26 cellular contexts compared by ENCODE assay signal in genomic region chr14:95392841-95393240, GRCh38.
DNase-seq lines count a peak whose midpoint lies in the region; ATAC-seq and TF ChIP-seq lines count a peak whose summit lies in the region.
"Had no signal": no experiment of that assay in that cellular context is flagged by ENCODE, and none has a peak within 500 bp of the region (broad histone marks: within the 10 kb centered on the region; RNA-seq: fewer than 3 reads in every experiment).

No MANE protein-coding gene starts in this region.

- H3K18ac ChIP-seq in neuronal stem cell (ENCODE audit: low read length) = no peak overlapping the region

- H3K36me3 ChIP-seq in neuronal stem cell (replicated peaks in 1 of 2; ENCODE audit: control insufficient read depth in 2 of 2, insufficient read depth in 2 of 2, low read length in 2 of 2) = peaks cover 0 to under 1% of the 10 kb centered on the region in 2 donors
- H3K36me3 ChIP-seq in sigmoid colon = no peaks in the 10 kb centered on the region
- no peaks in the 10 kb centered on the region for H3K36me3 ChIP-seq in breast epithelium
- H3K36me3 ChIP-seq: BE2C, BLaER1 had no signal

- H2BK12ac ChIP-seq in neuronal stem cell (ENCODE audit: low read length) = no peak overlapping the region

- H3K27ac ChIP-seq in neuronal stem cell (replicated peaks; ENCODE audit: low read length) (no peak overlapping the region), sigmoid colon (no peak overlapping the region), breast epithelium (no peak overlapping the region)
- H3K27ac ChIP-seq: BLaER1 had no signal

- no peak overlapping the region for H2BK15ac ChIP-seq in neuronal stem cell (ENCODE audit: low read length)

- no CpG with 5 or more reads among the region's 5 CpGs for WGBS in neuronal stem cell (ENCODE audit: extremely low coverage in 2 of 2, insufficient read length in 2 of 2, insufficient replicate concordance in 1 of 2), 2 donors
- WGBS in sigmoid colon, 2 donors = 83 to 87% methylated on average over 5 of the region's 5 CpGs

- peaks cover 0 to 4% of the 10 kb centered on the region in 2 donors for H3K9me3 Mint-ChIP-seq in natural killer cell
- no peaks in the 10 kb centered on the region for H3K9me3 Mint-ChIP-seq in activated CD8-positive, alpha-beta T cell treated with anti-CD3 and anti-CD28 coated beads for 36 hours

- H3K27me3 Mint-ChIP-seq in natural killer cell (ENCODE audit: low read depth in 2 of 2) = peaks cover 4 to 7% of the 10 kb centered on the region in 2 donors
- peaks cover 2% of the 10 kb centered on the region for H3K27me3 Mint-ChIP-seq in activated CD8-positive, alpha-beta T cell treated with anti-CD3 and anti-CD28 coated beads for 36 hours

- TF ChIP-seq EP300 in sigmoid colon (IDR thresholded peaks at IDR 0.05) = no peak

- no peak for ATAC-seq in natural killer cell
- no peak for ATAC-seq in activated CD8-positive, alpha-beta T cell treated with anti-CD3 and anti-CD28 coated beads for 36 hours
- ATAC-seq: GM12878 had no signal

- H3K14ac ChIP-seq in neuronal stem cell (ENCODE audit: low read length) = no peak overlapping the region

- H3K27ac Mint-ChIP-seq in natural killer cell = no peak overlapping the region
- no peak overlapping the region for H3K27ac Mint-ChIP-seq in activated CD8-positive, alpha-beta T cell treated with anti-CD3 and anti-CD28 coated beads for 36 hours
- H3K27ac Mint-ChIP-seq: CD4-positive, alpha-beta memory T cell; CD4-positive, CD25-positive, alpha-beta regulatory T cell; CD8-positive, alpha-beta memory T cell had no signal

- no peak overlapping the region for H2BK5ac ChIP-seq in neuronal stem cell (ENCODE audit: low read length)

- H3K4ac ChIP-seq in neuronal stem cell (ENCODE audit: low read length) = no peak overlapping the region

- H4K8ac ChIP-seq in neuronal stem cell (ENCODE audit: low read depth, low read length) = no peak overlapping the region

- H3K36me3 Mint-ChIP-seq in natural killer cell = no peaks in the 10 kb centered on the region
- H3K36me3 Mint-ChIP-seq in activated CD8-positive, alpha-beta T cell treated with anti-CD3 and anti-CD28 coated beads for 36 hours (ENCODE audit: low read depth) = no peaks in the 10 kb centered on the region
- H3K36me3 Mint-ChIP-seq: CD14-positive monocyte had no signal

- no peak overlapping the region for H2AK5ac ChIP-seq in neuronal stem cell (ENCODE audit: low read depth, low read length)

- no peak overlapping the region for H3K4me3 ChIP-seq in neuronal stem cell (ENCODE audit: low read length in 2 of 2)
- H3K4me3 ChIP-seq in sigmoid colon = no peak overlapping the region
- no peak overlapping the region for H3K4me3 ChIP-seq in breast epithelium
- H3K4me3 ChIP-seq: BLaER1, GM12878 had no signal

- DNase-seq in globus pallidus (ENCODE audit: low spot score) (peak; percentile 37), medulla oblongata (ENCODE audit: extremely low spot score) (peak; percentile 38), neuronal stem cell (ENCODE audit: low spot score) (no peak), sigmoid colon (peak; percentile 22), HK-2 (ENCODE audit: unreplicated experiment) (no peak), natural killer cell (no peak), breast epithelium (ENCODE audit: low spot score in 2 of 2) (no peak)
- DNase-seq in activated CD8-positive, alpha-beta T cell treated with anti-CD3 and anti-CD28 coated beads for 36 hours = no peak
- DNase-seq: 8988T; ACHN; BE2C; C1 segment of cervical spinal cord; CD4-positive, alpha-beta memory T cell; CD4-positive, CD25-positive, alpha-beta regulatory T cell; CD8-positive, alpha-beta memory T cell; COR-L47; DMS 273 treated with DMSO at 0.1 percent for 48 hours; DMS153; DMS53; DMS79; DND-41; EL; GDM1 had no signal

- TF ChIP-seq POLR2A in sigmoid colon (IDR thresholded peaks at IDR 0.05) = no peak
- no peak for TF ChIP-seq POLR2A in breast epithelium (IDR thresholded peaks at IDR 0.05)

- peak overlapping the region; percentile 4 for H3K9ac ChIP-seq in neuronal stem cell (ENCODE audit: low read depth, low read length, poor library complexity)
- H3K9ac ChIP-seq: BLaER1 had no signal

- no peaks in the 10 kb centered on the region for H3K4me1 Mint-ChIP-seq in natural killer cell
- peaks cover 2% of the 10 kb centered on the region for H3K4me1 Mint-ChIP-seq in activated CD8-positive, alpha-beta T cell treated with anti-CD3 and anti-CD28 coated beads for 36 hours (ENCODE audit: low read depth)
- H3K4me1 Mint-ChIP-seq: CD4-positive, alpha-beta memory T cell; CD4-positive, CD25-positive, alpha-beta regulatory T cell; CD8-positive, alpha-beta memory T cell had no signal

- H3K4me2 ChIP-seq in neuronal stem cell (ENCODE audit: insufficient read depth, low read length, poor library complexity, severe bottlenecking) = no peak overlapping the region
- H3K4me2 ChIP-seq: BLaER1 had no signal

- no peak overlapping the region for H2BK120ac ChIP-seq in neuronal stem cell (ENCODE audit: low read depth, low read length)

- POLR2A ChIA-PET in activated CD8-positive, alpha-beta T cell treated with anti-CD3 and anti-CD28 coated beads for 36 hours (lab: Charles Lee) = no interaction called here

- no peak overlapping the region for H4K91ac ChIP-seq in neuronal stem cell (ENCODE audit: low read depth, low read length, poor library complexity)

- no peak overlapping the region for H3K4me3 Mint-ChIP-seq in natural killer cell
- no peak overlapping the region for H3K4me3 Mint-ChIP-seq in activated CD8-positive, alpha-beta T cell treated with anti-CD3 and anti-CD28 coated beads for 36 hours
- H3K4me3 Mint-ChIP-seq: CD14-positive monocyte; CD4-positive, alpha-beta memory T cell; CD4-positive, CD25-positive, alpha-beta regulatory T cell; CD8-positive, alpha-beta memory T cell had no signal

- CTCF ChIA-PET in activated CD8-positive, alpha-beta T cell treated with anti-CD3 and anti-CD28 coated beads for 36 hours (lab: Charles Lee) = no interaction called here

- no peak overlapping the region for H3K23ac ChIP-seq in neuronal stem cell (ENCODE audit: low read depth, low read length, poor library complexity)

- intact Hi-C loops in sigmoid colon (cut with DNase I) = no loop called here
- intact Hi-C loops in natural killer cell (cut with micrococcal nuclease) = no loop called here
- intact Hi-C loops in activated CD8-positive, alpha-beta T cell treated with anti-CD3 and anti-CD28 coated beads for 36 hours (cut with micrococcal nuclease) = no loop called here
- intact Hi-C loops in breast epithelium (cut with DNase I; ENCODE audit: low total_unique reads) = no loop called here

- H3K27me3 ChIP-seq in neuronal stem cell (ENCODE audit: control insufficient read depth in 3 of 3, insufficient read depth in 3 of 3, low read depth in 1 of 3, low read length in 3 of 3) = no peaks in the 10 kb centered on the region
- no peaks in the 10 kb centered on the region for H3K27me3 ChIP-seq in sigmoid colon
- H3K27me3 ChIP-seq in breast epithelium = no peaks in the 10 kb centered on the region
- H3K27me3 ChIP-seq: BE2C, BLaER1 had no signal

- no peaks in the 10 kb centered on the region for H3K79me1 ChIP-seq in neuronal stem cell (ENCODE audit: low read depth, low read length)

- H3K4me1 ChIP-seq in neuronal stem cell (ENCODE audit: control insufficient read depth in 2 of 2, insufficient read depth in 1 of 2, low read depth in 1 of 2, low read length in 2 of 2) (no peaks in the 10 kb centered on the region), sigmoid colon (no peaks in the 10 kb centered on the region), breast epithelium (no peaks in the 10 kb centered on the region)

- no peaks in the 10 kb centered on the region for H3K9me3 ChIP-seq in neuronal stem cell (replicated peaks in 1 of 2; ENCODE audit: control insufficient read depth in 2 of 2, insufficient read depth in 1 of 2, low read depth in 1 of 2, low read length in 2 of 2)
- no peaks in the 10 kb centered on the region for H3K9me3 ChIP-seq in sigmoid colon
- H3K9me3 ChIP-seq in breast epithelium = no peaks in the 10 kb centered on the region
- H3K9me3 ChIP-seq: BE2C, BLaER1 had no signal

- TF ChIP-seq CTCF in sigmoid colon (IDR thresholded peaks at IDR 0.05) (no peak), natural killer cell (IDR thresholded peaks at IDR 0.05) (no peak), breast epithelium (IDR thresholded peaks at IDR 0.05) (no peak)
- no peak for TF ChIP-seq CTCF in activated CD8-positive, alpha-beta T cell treated with anti-CD3 and anti-CD28 coated beads for 36 hours (IDR thresholded peaks at IDR 0.05)

- H2AFZ ChIP-seq in neuronal stem cell (ENCODE audit: low read length) = no peak overlapping the region

Comparison
In these comparisons a context has a peak if more than half of its experiments do, and no peak if none do; other contexts are left out.
1. DNase-seq: peak in globus pallidus (single experiment), medulla oblongata (single experiment) and sigmoid colon (single experiment); none in neuronal stem cell (single experiment), HK-2 (single experiment), natural killer cell (single experiment), activated CD8-positive, alpha-beta T cell treated with anti-CD3 and anti-CD28 coated beads for 36 hours (single experiment) and breast epithelium (0 of 2).